In genomic region chr3:185328324-185329004, GRCh38 we compare ENCODE assay signal across 20 cellular contexts. TPM values are rescaled to one million over a fixed set of nuclear protein-coding genes. Genes with fewer than 3 reads are reported as not detected.
DNase-seq lines count a peak whose midpoint lies in the region; ATAC-seq and TF ChIP-seq lines count a peak whose summit lies in the region.
"Had no signal": no experiment of that assay in that cellular context is flagged by ENCODE, and none has a peak within 500 bp of the region (broad histone marks: within the 10 kb centered on the region; RNA-seq: fewer than 3 reads in every experiment).

No MANE protein-coding gene starts in this region.

- no peak overlapping the region for H3K27ac Mint-ChIP-seq in glutamatergic neuron (ENCODE audit: unreplicated experiment)
- H3K27ac Mint-ChIP-seq in activated CD8-positive, alpha-beta T cell treated with anti-CD3 and anti-CD28 coated beads for 36 hours, result no peak overlapping the region
- H3K27ac Mint-ChIP-seq: activated CD8-positive, alpha-beta memory T cell treated with anti-CD3 and anti-CD28 coated beads, Interleukin-2, amount 10 ng/mL, durations not matched to agents 7 days and 5 days; naive thymus-derived CD4-positive, alpha-beta T cell; stimulated activated naive CD8-positive, alpha-beta T cell treated with anti-CD3 and anti-CD28 coated beads, Interleukin-15, Interleukin-2, amounts not matched to agents 100 ng/mL and 50 ng/mL, for 24 hours had no signal

- no peak overlapping the region for H3K4me3 Mint-ChIP-seq in glutamatergic neuron (ENCODE audit: unreplicated experiment)
- no peak overlapping the region for H3K4me3 Mint-ChIP-seq in activated CD8-positive, alpha-beta T cell treated with anti-CD3 and anti-CD28 coated beads for 36 hours
- H3K4me3 Mint-ChIP-seq: activated CD8-positive, alpha-beta memory T cell treated with anti-CD3 and anti-CD28 coated beads, Interleukin-2, amount 10 ng/mL, durations not matched to agents 7 days and 5 days; naive thymus-derived CD4-positive, alpha-beta T cell; stimulated activated naive CD8-positive, alpha-beta T cell treated with anti-CD3 and anti-CD28 coated beads, Interleukin-15, Interleukin-2, amounts not matched to agents 100 ng/mL and 50 ng/mL, for 24 hours had no signal

- no peaks in the 10 kb centered on the region for H3K27me3 ChIP-seq in adrenal gland
- H3K27me3 ChIP-seq in rectal smooth muscle tissue (ENCODE audit: control insufficient read depth, insufficient read depth, low read length), result no peaks in the 10 kb centered on the region
- H3K27me3 ChIP-seq: heart right ventricle, vagina had no signal

- peaks cover 2% of the 10 kb centered on the region for H3K9me3 Mint-ChIP-seq in glutamatergic neuron (ENCODE audit: unreplicated experiment)
- no peaks in the 10 kb centered on the region for H3K9me3 Mint-ChIP-seq in activated CD8-positive, alpha-beta T cell treated with anti-CD3 and anti-CD28 coated beads for 36 hours
- H3K9me3 Mint-ChIP-seq: stimulated activated naive CD8-positive, alpha-beta T cell treated with anti-CD3 and anti-CD28 coated beads, Interleukin-15, Interleukin-2, amounts not matched to agents 100 ng/mL and 50 ng/mL, for 24 hours had no signal

- no peak for TF ChIP-seq CTCF in HEK293 (tag by site-specific recombination; IDR thresholded peaks at IDR 0.05)
- TF ChIP-seq CTCF in adrenal gland (IDR thresholded peaks at IDR 0.05), result no peak
- TF ChIP-seq CTCF in glutamatergic neuron (IDR thresholded peaks at IDR 0.05; ENCODE audit: partially characterized antibody, unreplicated experiment), result no peak
- TF ChIP-seq CTCF in activated CD8-positive, alpha-beta T cell treated with anti-CD3 and anti-CD28 coated beads for 36 hours (IDR thresholded peaks at IDR 0.05), result no peak

- H3K4me3 ChIP-seq in HEK293 (ENCODE audit: low read depth, low read length) (no peak overlapping the region), adrenal gland (peak overlapping the region in 1 of 4 donors; percentile 57), rectal smooth muscle tissue (ENCODE audit: low read length) (peak overlapping the region; percentile 47)
- H3K4me3 ChIP-seq: heart right ventricle, vagina had no signal

- intact Hi-C loops in adrenal gland (cut with DNase I) (no loop called here), left colon (cut with DNase I, micrococcal nuclease) (no loop called here)
- intact Hi-C loops in activated CD8-positive, alpha-beta T cell treated with anti-CD3 and anti-CD28 coated beads for 36 hours (cut with micrococcal nuclease), result no loop called here

- H3K36me3 ChIP-seq in HEK293 (ENCODE audit: control insufficient read depth in 2 of 2, insufficient read depth in 1 of 2, low read length in 2 of 2) (no peaks in the 10 kb centered on the region), adrenal gland (replicated peaks in 1 of 2) (no peaks in the 10 kb centered on the region), rectal smooth muscle tissue (ENCODE audit: control insufficient read depth, insufficient read depth, low read length) (no peaks in the 10 kb centered on the region)
- H3K36me3 ChIP-seq: heart right ventricle, vagina had no signal

- peak in 1 of 2 donors; percentile 85 for TF ChIP-seq POLR2A in adrenal gland (IDR thresholded peaks at IDR 0.05)

- no peaks in the 10 kb centered on the region for H3K4me1 Mint-ChIP-seq in glutamatergic neuron (ENCODE audit: low read depth, unreplicated experiment)
- H3K4me1 Mint-ChIP-seq in activated CD8-positive, alpha-beta T cell treated with anti-CD3 and anti-CD28 coated beads for 36 hours (ENCODE audit: low read depth), result peaks cover 7% of the 10 kb centered on the region

- H3K9me3 ChIP-seq in HEK293 (ENCODE audit: control insufficient read depth, insufficient read depth, low read depth, low read length), result no peaks in the 10 kb centered on the region
- no peaks in the 10 kb centered on the region for H3K9me3 ChIP-seq in adrenal gland (replicated peaks in 1 of 3)
- H3K9me3 ChIP-seq: heart right ventricle, vagina had no signal

- no peak overlapping the region for H3K27ac ChIP-seq in HEK293 (ENCODE audit: extremely low read depth, low read depth, low read length)
- H3K27ac ChIP-seq in adrenal gland, result peak overlapping the region in 4 of 5 donors; percentile 58 to 68 (median 58)
- no peak overlapping the region for H3K27ac ChIP-seq in rectal smooth muscle tissue (ENCODE audit: low read depth, low read length)
- H3K27ac ChIP-seq: vagina had no signal

- CTCF ChIA-PET in HEK293 (lab: Yijun Ruan, JAX), result interaction anchor here (0.6 to 1.4 kb wide), 2 partner anchors 20 to 27 kb away, joined by 3 read pairs; no protein-coding TSS in a partner anchor
- CTCF ChIA-PET in activated CD8-positive, alpha-beta T cell treated with anti-CD3 and anti-CD28 coated beads for 36 hours (lab: Charles Lee), result interaction anchor here (1.2 kb wide), 1 partner anchor 26 kb away, joined by 6 read pairs; no protein-coding TSS in a partner anchor

- H3K27me3 Mint-ChIP-seq in glutamatergic neuron (ENCODE audit: unreplicated experiment), result no peaks in the 10 kb centered on the region
- peaks cover 1% of the 10 kb centered on the region for H3K27me3 Mint-ChIP-seq in activated CD8-positive, alpha-beta T cell treated with anti-CD3 and anti-CD28 coated beads for 36 hours
- H3K27me3 Mint-ChIP-seq: stimulated activated naive CD8-positive, alpha-beta T cell treated with anti-CD3 and anti-CD28 coated beads, Interleukin-15, Interleukin-2, amounts not matched to agents 100 ng/mL and 50 ng/mL, for 24 hours had no signal

- no peak overlapping the region for H3K9ac ChIP-seq in rectal smooth muscle tissue (ENCODE audit: low read length)

- ATAC-seq in left colon, result peak; percentile 79
- ATAC-seq in HG03565 (IDR thresholded peaks at IDR 0.05; ENCODE audit: unreplicated experiment), result no peak
- ATAC-seq in activated CD8-positive, alpha-beta T cell treated with anti-CD3 and anti-CD28 coated beads for 36 hours, result no peak
- ATAC-seq: activated CD4-positive, CD25-positive, alpha-beta regulatory T cell treated with anti-CD3 and anti-CD28 coated beads, Interleukin-2, amount 50 U/mL, for 24 hours; activated CD8-positive, alpha-beta memory T cell treated with anti-CD3 and anti-CD28 coated beads, Interleukin-2, amount 10 ng/mL, durations not matched to agents 7 days and 5 days; naive thymus-derived CD4-positive, alpha-beta T cell had no signal

- H3K36me3 Mint-ChIP-seq in glutamatergic neuron (ENCODE audit: unreplicated experiment), result no peaks in the 10 kb centered on the region
- H3K36me3 Mint-ChIP-seq in activated CD8-positive, alpha-beta T cell treated with anti-CD3 and anti-CD28 coated beads for 36 hours (ENCODE audit: low read depth), result no peaks in the 10 kb centered on the region

- WGBS in adrenal gland, 4 donors, result 42 to 57% (median 47%) methylated on average over 10 of the region's 10 CpGs

- POLR2A ChIA-PET in HEK293 (lab: Yijun Ruan, JAX), result no interaction called here
- POLR2A ChIA-PET in activated CD8-positive, alpha-beta T cell treated with anti-CD3 and anti-CD28 coated beads for 36 hours (lab: Charles Lee), result no interaction called here

- H3K4me1 ChIP-seq in HEK293 (ENCODE audit: control insufficient read depth, insufficient read depth, low read length) (no peaks in the 10 kb centered on the region), adrenal gland (replicated peaks in 1 of 2) (peaks cover 17 to 24% of the 10 kb centered on the region in 2 donors), rectal smooth muscle tissue (ENCODE audit: control insufficient read depth, insufficient read depth, low read length) (no peaks in the 10 kb centered on the region)
- H3K4me1 ChIP-seq: vagina had no signal

- DNase-seq in adrenal gland (peak; percentile 50 to 81 (median 73)), left colon (peak; percentile 69 to 85), glutamatergic neuron (no peak), NCI-H510A (lab: John Stamatoyannopoulos, UW) (no peak)
- DNase-seq in activated CD8-positive, alpha-beta T cell treated with anti-CD3 and anti-CD28 coated beads for 36 hours, result no peak
- DNase-seq: activated CD8-positive, alpha-beta memory T cell treated with anti-CD3 and anti-CD28 coated beads, Interleukin-2, amount 10 ng/mL, durations not matched to agents 7 days and 5 days; activated gamma-delta T cell; anterior cingulate cortex; GDM1; heart right ventricle; naive thymus-derived CD4-positive, alpha-beta T cell; NCI-H1417; NCI-H2227 treated with DMSO at 0.1 percent for 48 hours; Right ventricle myocardium superior had no signal

TF ChIP-seq in HEK293, 187 proteins besides CTCF, POLR2A, EP300 and RAD21:
- no peak for TF ChIP-seq ZNF202 (tag by site-specific recombination; IDR thresholded peaks at IDR 0.05; ENCODE audit: borderline replicate concordance)
- TF ChIP-seq PRDM10 (tag by site-specific recombination; IDR thresholded peaks at IDR 0.05), result peak; percentile 72

RNA-seq across cellular contexts. Expression of gene MAP3K13, which starts 34.5 kb away (rescaled TPM):
- total RNA-seq in adrenal gland (10 to 100 TPM; 34.4 to 66.0 (median 50.9) TPM), left colon (10 to 100 TPM; 47.0 to 51.0 TPM), glutamatergic neuron (ENCODE audit: unreplicated experiment) (110 TPM)
- polyA plus RNA-seq in adrenal gland, result 10 to 100 TPM; 30.1 to 46.8 (median 45.4) TPM
- total RNA-seq in activated CD8-positive, alpha-beta T cell treated with anti-CD3 and anti-CD28 coated beads for 36 hours, result 10 to 100 TPM in 1 of 2 experiments, 1 to 10 TPM in 1; 8.9 to 10.2 TPM

Comparison
In these comparisons a context has a peak if more than half of its experiments do, and no peak if none do; other contexts are left out.
1. H3K27ac ChIP-seq: peak in adrenal gland (4 of 5); none in HEK293 (single experiment) and rectal smooth muscle tissue (single experiment).
2. DNase-seq: peak in adrenal gland (7 of 7) and left colon (2 of 2); none in glutamatergic neuron (single experiment), activated CD8-positive, alpha-beta T cell treated with anti-CD3 and anti-CD28 coated beads for 36 hours (single experiment) and NCI-H510A (single experiment).